Comparison of ENCODE assay signal across 11 cellular contexts in genomic region chr2:240426797-240427721, GRCh38. TPM values are rescaled to one million over a fixed set of nuclear protein-coding genes. Genes with fewer than 3 reads are reported as not detected.
A peak's percentile ranks its signal among the peaks of the same experiment; 100 is the strongest.
DNase-seq lines count a peak whose midpoint lies in the region; ATAC-seq, FAIRE-seq and TF ChIP-seq lines count a peak whose summit lies in the region.
"Had no signal": no experiment of that assay in that cellular context is flagged by ENCODE, and none has a peak within 500 bp of the region (broad histone marks: within the 10 kb centered on the region; RNA-seq: fewer than 3 reads in every experiment).

No MANE protein-coding gene starts in this region.

- intact Hi-C loops in CD14-positive monocyte (cut with micrococcal nuclease), result no loop called here
- intact Hi-C loops in body of pancreas (cut with DNase I), result no loop called here
- intact Hi-C loops in lower lobe of right lung (cut with DNase I), result no loop called here

- peak; percentile 77 for ATAC-seq in body of pancreas
- peak; percentile 41 to 78 for ATAC-seq in lower lobe of right lung
- ATAC-seq: natural killer cell had no signal

- H3K4me1 ChIP-seq in GM23248 (ENCODE audit: insufficient read depth) (no peaks in the 10 kb centered on the region), body of pancreas (peaks cover 13% of the 10 kb centered on the region), lower lobe of right lung (no peaks in the 10 kb centered on the region)
- H3K4me1 ChIP-seq: tibial nerve had no signal

- no peaks in the 10 kb centered on the region for H4K20me1 ChIP-seq in GM23248 (ENCODE audit: insufficient read depth)

- WGBS in GM23248 (ENCODE audit: low coverage in 1 of 2, low lambda C conversion rate in 2 of 2, missing lambda C conversion rate in 2 of 2), 2 experiments, result 47 to 53% methylated on average over 21 of the region's 21 CpGs
- WGBS in body of pancreas, 2 donors, result 46 to 56% methylated on average over 17 to 21 of the region's 21 CpGs

- no peak overlapping the region for H3K4me2 ChIP-seq in GM23248 (ENCODE audit: unreplicated experiment)

- H3K79me2 ChIP-seq in GM23248 (ENCODE audit: insufficient read depth), result no peaks in the 10 kb centered on the region

- H3K27ac Mint-ChIP-seq in CD14-positive monocyte, result peak overlapping the region in 1 of 7 donors; percentile 46
- H3K27ac Mint-ChIP-seq: natural killer cell had no signal

- no peaks in the 10 kb centered on the region; the same call in 1 of the 2 replicates for H3K27me3 ChIP-seq in GM23248 (replicated peaks; ENCODE audit: insufficient read depth)
- no peaks in the 10 kb centered on the region for H3K27me3 ChIP-seq in body of pancreas
- H3K27me3 ChIP-seq in lower lobe of right lung (ENCODE audit: low read depth), result no peaks in the 10 kb centered on the region
- H3K27me3 ChIP-seq: tibial nerve had no signal

- no peak overlapping the region for H3K4me3 Mint-ChIP-seq in CD14-positive monocyte
- H3K4me3 Mint-ChIP-seq: natural killer cell had no signal

- H3K36me3 Mint-ChIP-seq in CD14-positive monocyte, result no peaks in the 10 kb centered on the region
- H3K36me3 Mint-ChIP-seq: natural killer cell had no signal

- no peaks in the 10 kb centered on the region for H3K4me1 Mint-ChIP-seq in CD14-positive monocyte
- H3K4me1 Mint-ChIP-seq: natural killer cell had no signal

- H3K36me3 ChIP-seq in GM23248 (ENCODE audit: low read depth) (no peaks in the 10 kb centered on the region), body of pancreas (replicated peaks in 1 of 2; ENCODE audit: insufficient read depth in 1 of 2, low read depth in 2 of 2) (no peaks in the 10 kb centered on the region), lower lobe of right lung (no peaks in the 10 kb centered on the region)
- H3K36me3 ChIP-seq: tibial nerve had no signal

- H3K4me3 ChIP-seq in GM23248, result no peak overlapping the region
- no peak overlapping the region for H3K4me3 ChIP-seq in body of pancreas
- H3K4me3 ChIP-seq in lower lobe of right lung, result no peak overlapping the region
- H3K4me3 ChIP-seq: tibial nerve had no signal

- peak in 2 of 3 donors; percentile 11 to 36 for TF ChIP-seq POLR2A in body of pancreas (IDR thresholded peaks at IDR 0.05)

- H3K9ac ChIP-seq in GM23248, result no peak overlapping the region

- DNase-seq in CD14-positive monocyte (ENCODE audit: low spot score), result peak; percentile 29
- DNase-seq in GM23248, result peak; percentile 55
- DNase-seq in body of pancreas, result peak; percentile 54 to 74 (median 62)
- peak; percentile 41 for DNase-seq in lower lobe of right lung
- no peak for DNase-seq in frontal cortex (ENCODE audit: low spot score in 2 of 2)
- no peak for DNase-seq in NCI-H146 treated with DMSO at 0.1 percent for 48 hours (lab: John Stamatoyannopoulos, UW; ENCODE audit: unreplicated experiment)
- no peak for DNase-seq in NCI-H2171 (lab: John Stamatoyannopoulos, UW)
- DNase-seq: DMS 273 treated with DMSO at 0.1 percent for 48 hours, natural killer cell, T-helper 9 cell had no signal

- H3K9me3 ChIP-seq in GM23248 (ENCODE audit: low read depth) (no peaks in the 10 kb centered on the region), body of pancreas (no peaks in the 10 kb centered on the region), lower lobe of right lung (no peaks in the 10 kb centered on the region)

- no peak overlapping the region for H3K27ac ChIP-seq in GM23248
- peak overlapping the region; percentile 65 to 77 (median 70) for H3K27ac ChIP-seq in body of pancreas
- no peak overlapping the region for H3K27ac ChIP-seq in lower lobe of right lung
- H3K27ac ChIP-seq: tibial nerve had no signal

- in situ Hi-C loops in GM23248 (cut with MboI), result no loop called here

- FAIRE-seq in frontal cortex (lab: Jason Lieb, UNC), result no peak

- 0 out of 2 replicates have a peak, but pooled peaks cover 8% of the 10 kb centered on the region for H3F3A ChIP-seq in GM23248 (ENCODE audit: insufficient read depth)

- TF ChIP-seq CTCF in CD14-positive monocyte (IDR thresholded peaks at IDR 0.05) (no peak), body of pancreas (IDR thresholded peaks at IDR 0.05) (peak in 2 of 7 experiments; percentile 4 to 15), lower lobe of right lung (IDR thresholded peaks at IDR 0.05) (no peak)

- H3K9me2 ChIP-seq in GM23248 (ENCODE audit: insufficient read depth), result no peaks in the 10 kb centered on the region

- H2AFZ ChIP-seq in GM23248, result no peak overlapping the region

- H3K9me3 Mint-ChIP-seq in CD14-positive monocyte, result peaks cover 5 to 33% (median 25%) of the 10 kb centered on the region in 7 donors
- H3K9me3 Mint-ChIP-seq: natural killer cell had no signal

- H3K27me3 Mint-ChIP-seq in CD14-positive monocyte (ENCODE audit: low read depth in 3 of 3), result peaks cover 4 to 14% (median 5%) of the 10 kb centered on the region in 3 donors

RNA-seq across cellular contexts. Expression of gene GPC1, which starts 8.4 kb away (rescaled TPM):
- polyA plus RNA-seq in CD14-positive monocyte (not detected), GM23248 (2016; fragmentation: Nextera tagmentation; extraction: Ambion mirVana) (66.4 and 71.6 TPM in 2 replicates)
- total RNA-seq in GM23248 (2014; rRNA removed; shearing (Covaris generic)), result 88.2 and 101 TPM in 2 replicates
- total RNA-seq in body of pancreas (10 to 100 TPM; 23.3 to 30.7 TPM), lower lobe of right lung (14.7 TPM), frontal cortex (38.7 TPM)

Comparison
In these comparisons a context has a peak if more than half of its experiments do, and no peak if none do; other contexts are left out.
1. DNase-seq: peak in CD14-positive monocyte (single experiment), GM23248 (single experiment), body of pancreas (4 of 4) and lower lobe of right lung (single experiment); none in frontal cortex (0 of 2), NCI-H146 treated with DMSO at 0.1 percent for 48 hours (single experiment) and NCI-H2171 (single experiment).
2. H3K27ac ChIP-seq: peak in body of pancreas (4 of 4); none in GM23248 (single experiment) and lower lobe of right lung (single experiment).